Comparison of ENCODE assay signal across 8 cellular contexts in the genomic region with DNA sequence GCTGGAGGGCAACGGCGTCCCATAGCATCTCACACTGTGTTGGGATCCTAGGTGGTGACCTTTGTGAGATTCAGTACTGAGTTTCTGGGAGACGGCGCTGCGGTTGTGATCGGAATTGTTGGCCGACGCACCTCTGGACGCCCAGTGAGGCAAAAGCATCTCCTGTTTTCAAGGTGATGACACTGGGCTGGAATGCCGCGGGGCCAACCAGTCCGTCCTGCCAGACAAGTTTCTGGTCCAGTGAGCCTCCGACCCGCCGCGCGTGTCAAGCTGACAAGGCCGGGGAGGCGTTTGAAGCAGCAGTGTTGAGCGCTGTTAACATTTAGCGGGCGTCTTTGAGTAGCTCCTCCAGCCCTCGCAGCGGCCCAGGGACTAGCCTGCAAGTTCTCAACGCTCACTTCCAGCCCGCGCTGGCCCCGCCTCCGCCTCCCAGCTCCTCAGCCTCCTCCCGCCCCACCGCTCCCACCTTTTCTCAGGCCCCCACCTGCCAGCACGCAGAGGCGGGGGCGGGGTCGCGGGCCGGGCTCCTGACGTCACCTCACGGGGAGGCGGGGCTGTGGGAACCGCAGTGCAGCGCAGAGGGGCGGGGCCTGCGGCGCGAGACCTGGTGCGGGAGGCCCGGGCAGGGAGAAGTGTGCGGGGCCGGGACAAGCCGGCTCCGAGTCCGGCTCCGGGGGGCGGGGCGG. TPM values are rescaled to one million over a fixed set of nuclear protein-coding genes. Genes with fewer than 3 reads are reported as not detected.
DNase-seq lines count a peak whose midpoint lies in the region; ATAC-seq lines count a peak whose summit lies in the region.

No MANE protein-coding gene starts in this region.

- DNase-seq in AG08395 (ENCODE audit: low spot score) (peak; percentile 55), GM19238 (ENCODE audit: insufficient read length, low spot score) (peak; percentile 32), NCI-H748 treated with DMSO at 0.1 percent for 48 hours (lab: John Stamatoyannopoulos, UW) (peak; percentile 74), lung microvascular endothelial cell (ENCODE audit: low read depth in 2 of 2) (peak; percentile 35 to 48)
- DNase-seq in activated CD8-positive, alpha-beta T cell treated with anti-CD3 and anti-CD28 coated beads, Interleukin-2, amount 10 ng/mL, durations not matched to agents 7 days and 5 days, result peak; percentile 80
- peak; percentile 82 for DNase-seq in effector CD4-positive, alpha-beta T cell
- DNase-seq in stimulated activated CD4-positive, alpha-beta T cell treated with anti-CD3 and anti-CD28 coated beads, TNF-alpha, amount 100 ng/mL, for 24 hours (ENCODE audit: low read depth in 3 of 3), result peak; percentile 74 to 86 (median 79)

- CTCF ChIA-PET in activated CD8-positive, alpha-beta T cell treated with anti-CD3 and anti-CD28 coated beads, Interleukin-2, amount 10 ng/mL, durations not matched to agents 7 days and 5 days (lab: Charles Lee), result interaction anchor here (1.0 kb wide), 1 partner anchor 88 kb away, joined by 3 read pairs; no protein-coding TSS in a partner anchor

- H3K4me3 Mint-ChIP-seq in activated CD8-positive, alpha-beta T cell treated with anti-CD3 and anti-CD28 coated beads, Interleukin-2, amount 10 ng/mL, durations not matched to agents 7 days and 5 days, result peak overlapping the region; percentile 53

- H3K9me3 Mint-ChIP-seq in activated CD8-positive, alpha-beta T cell treated with anti-CD3 and anti-CD28 coated beads, Interleukin-2, amount 10 ng/mL, durations not matched to agents 7 days and 5 days (ENCODE audit: insufficient read depth), result no peaks in the 10 kb centered on the region

- POLR2A ChIA-PET in activated CD8-positive, alpha-beta T cell treated with anti-CD3 and anti-CD28 coated beads, Interleukin-2, amount 10 ng/mL, durations not matched to agents 7 days and 5 days (lab: Charles Lee), result no interaction called here

- no peaks in the 10 kb centered on the region for H3K36me3 Mint-ChIP-seq in activated CD8-positive, alpha-beta T cell treated with anti-CD3 and anti-CD28 coated beads, Interleukin-2, amount 10 ng/mL, durations not matched to agents 7 days and 5 days (ENCODE audit: low read depth)

- peak; percentile 74 for ATAC-seq in HG03442 (IDR thresholded peaks at IDR 0.05; ENCODE audit: unreplicated experiment)
- ATAC-seq in activated CD8-positive, alpha-beta T cell treated with anti-CD3 and anti-CD28 coated beads, Interleukin-2, amount 10 ng/mL, durations not matched to agents 7 days and 5 days, result peak; percentile 89

- H3K27me3 Mint-ChIP-seq in activated CD8-positive, alpha-beta T cell treated with anti-CD3 and anti-CD28 coated beads, Interleukin-2, amount 10 ng/mL, durations not matched to agents 7 days and 5 days (ENCODE audit: low read depth), result peaks cover 44% of the 10 kb centered on the region

- H3K27ac Mint-ChIP-seq in activated CD8-positive, alpha-beta T cell treated with anti-CD3 and anti-CD28 coated beads, Interleukin-2, amount 10 ng/mL, durations not matched to agents 7 days and 5 days, result no peak overlapping the region

- H3K4me1 Mint-ChIP-seq in activated CD8-positive, alpha-beta T cell treated with anti-CD3 and anti-CD28 coated beads, Interleukin-2, amount 10 ng/mL, durations not matched to agents 7 days and 5 days (ENCODE audit: low read depth), result peaks cover 14% of the 10 kb centered on the region

RNA-seq across cellular contexts. Expression of a gene that starts 0.5 kb away (rescaled TPM):
- not detected for total RNA-seq in activated CD8-positive, alpha-beta T cell treated with anti-CD3 and anti-CD28 coated beads, Interleukin-2, amount 10 ng/mL, durations not matched to agents 7 days and 5 days
- total RNA-seq in lung microvascular endothelial cell, result under 0.01 TPM in 1 of 2 replicates, not detected in the other

Comparison
In these comparisons a context has a peak if more than half of its experiments do, and no peak if none do; other contexts are left out.
1. Peak in every context shown above with its lines: DNase-seq and ATAC-seq.
2. DNase-seq: peak in every context shown above with its lines; median percentile 82 in effector CD4-positive, alpha-beta T cell; 80 in activated CD8-positive, alpha-beta T cell treated with anti-CD3 and anti-CD28 coated beads, Interleukin-2, amount 10 ng/mL, durations not matched to agents 7 days and 5 days; 79 in stimulated activated CD4-positive, alpha-beta T cell treated with anti-CD3 and anti-CD28 coated beads, TNF-alpha, amount 100 ng/mL, for 24 hours; 74 in NCI-H748 treated with DMSO at 0.1 percent for 48 hours; 55 in AG08395; 42 in lung microvascular endothelial cell; 32 in GM19238.